ENCODE assay signal across 4 cellular contexts in the genomic region with DNA sequence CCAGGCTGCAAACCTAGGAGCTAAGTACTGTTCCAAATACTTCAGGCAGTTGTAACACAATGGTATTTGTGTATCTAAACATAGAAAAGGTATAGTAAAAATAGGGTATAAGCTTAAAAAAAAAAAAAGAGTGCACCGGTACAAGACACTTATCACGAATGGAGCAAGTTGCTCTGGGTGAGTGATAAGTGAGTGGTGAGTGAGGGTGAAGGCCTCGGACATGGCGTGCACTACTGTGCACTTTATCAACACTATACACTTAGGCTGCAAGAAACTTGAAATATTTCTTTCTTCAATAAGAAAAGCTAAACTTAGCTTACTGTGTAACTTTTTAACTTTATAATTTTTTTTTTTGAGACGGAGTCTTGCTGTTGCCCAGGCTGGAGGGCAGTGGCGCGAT.
"Had no signal": no experiment of that assay in that cellular context is flagged by ENCODE, and none has a peak within 500 bp of the region (broad histone marks: within the 10 kb centered on the region; RNA-seq: fewer than 3 reads in every experiment).

No MANE protein-coding gene starts in this region.

- H3K4me3 Mint-ChIP-seq: IgD-negative memory B cell had no signal

- ATAC-seq: HepG2, K562 had no signal

- H3K4me1 Mint-ChIP-seq: IgD-negative memory B cell had no signal

- H3K27ac Mint-ChIP-seq: IgD-negative memory B cell had no signal

- H3K27ac ChIP-seq: HL-60 had no signal

- H3K9me3 Mint-ChIP-seq: IgD-negative memory B cell had no signal

- H3K4me3 ChIP-seq: K562 had no signal
